1 cellular context compared by ENCODE assay signal in the genomic region with DNA sequence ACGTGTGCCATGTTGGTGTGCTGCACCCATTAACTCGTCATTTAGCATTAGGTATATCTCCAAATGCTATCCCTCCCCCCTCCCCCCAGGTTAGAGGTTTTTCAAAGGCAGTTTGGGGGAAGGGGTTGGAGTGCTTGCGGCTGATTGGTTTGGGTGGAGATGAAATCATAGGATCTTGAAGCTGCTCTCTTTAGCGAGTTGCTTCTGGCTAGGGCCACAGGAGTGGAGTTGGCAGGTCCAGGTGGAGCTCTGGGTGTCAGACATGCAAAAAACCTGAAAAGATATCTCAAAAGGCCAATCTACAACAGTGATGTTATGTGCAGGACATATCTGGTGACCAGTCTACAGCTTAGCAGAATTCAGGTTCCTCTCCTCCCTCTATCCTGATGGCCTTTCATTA.
TF ChIP-seq lines count a peak whose summit lies in the region.

No MANE protein-coding gene starts in this region.

TF ChIP-seq in H1, 55 proteins besides CTCF, POLR2A, EP300 and RAD21:
- TF ChIP-seq NRF1 (IDR thresholded peaks at IDR 0.05; ENCODE audit: low read depth, low read length), result no peak
- TF ChIP-seq KDM5A (IDR thresholded peaks at IDR 0.05; ENCODE audit: low read length), result no peak
- no peak for TF ChIP-seq SP4 (IDR thresholded peaks at IDR 0.05; ENCODE audit: low read length)
- no peak for TF ChIP-seq CBX8 (IDR thresholded peaks at IDR 0.05; ENCODE audit: borderline replicate concordance, low read depth, low read length)
- no peak for TF ChIP-seq SP1 (IDR thresholded peaks at IDR 0.05; ENCODE audit: low read depth, low read length)
- no peak for TF ChIP-seq POLR2AphosphoS5 (IDR thresholded peaks at IDR 0.05; ENCODE audit: low read depth, low read length)
- TF ChIP-seq HDAC6 (IDR thresholded peaks at IDR 0.05; ENCODE audit: low read depth, low read length), result no peak
- no peak for TF ChIP-seq SIRT6 (IDR thresholded peaks at IDR 0.05; ENCODE audit: low read length)
- no peak for TF ChIP-seq SIN3A (conservative IDR thresholded peaks at IDR 0.05 in 1 of 2, IDR thresholded peaks at IDR 0.05 in 1 of 2; ENCODE audit: low read depth in 1 of 2, low read length in 2 of 2)
- TF ChIP-seq KDM1A (IDR thresholded peaks at IDR 0.05; ENCODE audit: borderline replicate concordance, low read length), result no peak
- no peak for TF ChIP-seq EZH2 (IDR thresholded peaks at IDR 0.05; ENCODE audit: low read depth, low read length, severe bottlenecking)
- TF ChIP-seq SAP30 (IDR thresholded peaks at IDR 0.05; ENCODE audit: insufficient read depth, insufficient replicate concordance, low read length), result no peak
